ENCODE assay signal across 8 cellular contexts in the genomic region with DNA sequence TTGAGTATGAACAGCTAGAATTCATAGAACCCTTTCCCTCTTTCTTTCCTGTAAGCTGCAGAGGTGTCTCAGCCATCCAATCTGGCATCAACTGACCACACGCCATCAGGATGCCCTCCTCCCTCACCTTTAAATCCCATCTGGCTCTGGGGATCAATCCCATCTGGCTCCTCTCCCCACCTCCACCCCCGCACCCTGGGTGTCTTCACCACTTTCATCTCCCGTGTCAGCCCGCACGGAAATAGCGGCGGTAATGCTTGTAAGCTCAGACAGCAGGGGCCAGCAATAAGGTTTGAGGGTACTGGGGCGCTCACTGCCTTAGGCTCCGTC. TPM values are rescaled to one million over a fixed set of nuclear protein-coding genes. Genes with fewer than 3 reads are reported as not detected.
A peak's percentile ranks its signal among the peaks of the same experiment; 100 is the strongest.
DNase-seq lines count a peak whose midpoint lies in the region; ATAC-seq lines count a peak whose summit lies in the region.

No MANE protein-coding gene starts in this region.

- H3K4me3 ChIP-seq in SK-N-MC (peak overlapping the region; percentile 94), endocrine pancreas (ENCODE audit: control insufficient read depth, insufficient read depth, low read length) (peak overlapping the region; percentile 33)

- peak; percentile 0 for ATAC-seq in GM21515 (IDR thresholded peaks at IDR 0.05; ENCODE audit: unreplicated experiment)
- ATAC-seq in HG03442 (IDR thresholded peaks at IDR 0.05; ENCODE audit: unreplicated experiment): no peak
- no peak for ATAC-seq in HG03135 (IDR thresholded peaks at IDR 0.05; ENCODE audit: unreplicated experiment)

- DNase-seq in SK-N-MC (ENCODE audit: low read depth, low spot score) (no peak), posterior vena cava (ENCODE audit: low spot score) (peak; percentile 79), cortex of kidney (lab: John Stamatoyannopoulos, UW) (no peak), NCI-H2227 (lab: John Stamatoyannopoulos, UW; ENCODE audit: unreplicated experiment) (no peak)

- H3K27me3 ChIP-seq in endocrine pancreas (ENCODE audit: control insufficient read depth, insufficient read depth, low read length): no peaks in the 10 kb centered on the region

- H3K9ac ChIP-seq in SK-N-MC (ENCODE audit: insufficient read length) (peak overlapping the region; percentile 60), endocrine pancreas (ENCODE audit: control insufficient read depth, insufficient read depth, low read length) (peak overlapping the region; percentile 94)

- H3K9me3 ChIP-seq in SK-N-MC (ENCODE audit: low read depth, low read length) (no peaks in the 10 kb centered on the region), endocrine pancreas (ENCODE audit: control insufficient read depth, low read length) (no peaks in the 10 kb centered on the region)

- H3K27ac ChIP-seq in SK-N-MC: no peak overlapping the region

- peaks cover 21% of the 10 kb centered on the region for H3K4me1 ChIP-seq in endocrine pancreas (ENCODE audit: control insufficient read depth, insufficient read depth, low read length)

- intact Hi-C loops in posterior vena cava (cut with DNase I): no loop called here

- H3K36me3 ChIP-seq in SK-N-MC (ENCODE audit: insufficient read depth, low read length): no peaks in the 10 kb centered on the region; the same call in 1 of the 2 replicates
- no peaks in the 10 kb centered on the region for H3K36me3 ChIP-seq in endocrine pancreas (ENCODE audit: control insufficient read depth, insufficient read depth, low read length)

RNA-seq across cellular contexts. Expression of gene TUBA4B, which starts 0.5 kb away (rescaled TPM):
- not detected for total RNA-seq in posterior vena cava

RNA-seq across cellular contexts. Expression of gene TUBA4A, which starts 1.2 kb away (rescaled TPM):
- 10 to 100 TPM; 25.6 to 25.9 TPM for total RNA-seq in posterior vena cava

RNA-seq across cellular contexts. Expression of gene STK16, which starts 7.3 kb away (rescaled TPM):
- total RNA-seq in posterior vena cava: 10 to 100 TPM; 15.8 to 16.5 TPM

RNA-seq across cellular contexts. Expression of gene GLB1L, which starts 7.3 kb away (rescaled TPM):
- total RNA-seq in posterior vena cava: 1 to 10 TPM; 5.3 to 7.5 TPM

RNA-seq across cellular contexts. Expression of gene ANKZF1, which starts 22.9 kb away (rescaled TPM):
- 10 to 100 TPM; 11.5 to 24.2 TPM for total RNA-seq in posterior vena cava
